ENCODE assay signal across 8 cellular contexts in the genomic region with DNA sequence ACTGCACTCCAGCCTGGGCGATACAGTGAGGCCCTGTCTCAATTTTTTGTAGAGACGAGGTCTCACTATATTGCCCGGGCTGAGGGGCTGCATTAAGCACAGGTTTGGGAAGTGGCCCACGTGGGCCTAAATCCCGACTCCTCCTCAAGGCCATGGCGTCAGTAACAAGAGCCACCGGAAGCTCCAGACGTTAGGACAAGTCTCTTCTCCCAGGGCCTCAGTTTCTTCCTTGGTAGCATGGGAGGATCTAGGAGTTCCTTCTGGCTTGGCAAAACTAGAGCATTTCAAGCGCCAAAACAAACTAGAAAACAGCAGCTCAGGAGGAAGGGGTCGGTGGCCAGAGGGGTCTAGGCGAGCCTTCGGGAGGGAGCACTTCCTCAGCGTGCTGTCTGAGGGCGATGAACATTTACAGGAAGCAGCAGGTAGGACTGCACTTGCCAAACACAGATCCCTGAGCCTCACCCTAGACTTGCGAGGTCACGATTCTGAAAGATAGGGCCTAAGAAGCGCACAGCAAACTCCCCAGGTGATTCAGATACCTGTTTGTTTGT. TPM values are rescaled to one million over a fixed set of nuclear protein-coding genes. Genes with fewer than 3 reads are reported as not detected.
DNase-seq lines count a peak whose midpoint lies in the region; ATAC-seq and TF ChIP-seq lines count a peak whose summit lies in the region.

No MANE protein-coding gene starts in this region.

- peak overlapping the region; percentile 89 for H3K9ac ChIP-seq in mucosa of stomach (ENCODE audit: low read length)

- H3K4me1 Mint-ChIP-seq in CD4-positive, CD25-positive, alpha-beta regulatory T cell: peaks cover 14 to 64% (median 37%) of the 10 kb centered on the region in 4 donors

- peak overlapping the region; percentile 97 to 100 (median 99) for H3K27ac Mint-ChIP-seq in CD4-positive, CD25-positive, alpha-beta regulatory T cell

- no peaks in the 10 kb centered on the region for H3K9me3 ChIP-seq in CD4-positive, CD25-positive, alpha-beta regulatory T cell (ENCODE audit: control insufficient read depth in 2 of 2, low read length in 2 of 2)
- no peaks in the 10 kb centered on the region for H3K9me3 ChIP-seq in mucosa of stomach (ENCODE audit: control insufficient read depth, low read length)

- peak overlapping the region; percentile 97 to 99 (median 98) for H3K4me3 Mint-ChIP-seq in CD4-positive, CD25-positive, alpha-beta regulatory T cell

- H3K4me3 ChIP-seq in CD4-positive, CD25-positive, alpha-beta regulatory T cell (ENCODE audit: low read depth, low read length): peak overlapping the region; percentile 96
- peak overlapping the region; percentile 75 for H3K4me3 ChIP-seq in choroid plexus epithelial cell (ENCODE audit: low read depth, low read length)
- H3K4me3 ChIP-seq in mucosa of stomach (ENCODE audit: low read length): peak overlapping the region; percentile 94

- DNase-seq in CD4-positive, CD25-positive, alpha-beta regulatory T cell: peak in 1 of 3 donors; percentile 60
- DNase-seq in NCI-H2227 (lab: John Stamatoyannopoulos, UW; ENCODE audit: unreplicated experiment) (peak; percentile 32), choroid plexus epithelial cell (ENCODE audit: low read depth) (no peak), mesenteric fat pad (ENCODE audit: low spot score) (no peak), occipital lobe (lab: John Stamatoyannopoulos, UW) (no peak), NCI-H345 treated with DMSO at 0.1 percent for 48 hours (lab: John Stamatoyannopoulos, UW; ENCODE audit: unreplicated experiment) (no peak)

- TF ChIP-seq CTCF in choroid plexus epithelial cell (conservative IDR thresholded peaks at IDR 0.05; ENCODE audit: low read depth, low read length): no peak

- H3K27ac ChIP-seq in CD4-positive, CD25-positive, alpha-beta regulatory T cell (ENCODE audit: insufficient read depth, low read length, poor library complexity, severe bottlenecking): peak overlapping the region; percentile 92

- H3K4me1 ChIP-seq in CD4-positive, CD25-positive, alpha-beta regulatory T cell (ENCODE audit: control insufficient read depth, insufficient read depth, low read length, poor library complexity, severe bottlenecking): peaks cover 24% of the 10 kb centered on the region
- peaks cover 15% of the 10 kb centered on the region for H3K4me1 ChIP-seq in mucosa of stomach (ENCODE audit: control insufficient read depth, insufficient read depth, low read length)

- peak; percentile 33 to 39 for ATAC-seq in CD4-positive, CD25-positive, alpha-beta regulatory T cell (ENCODE audit: low read depth in 2 of 2)
- ATAC-seq in GM21423 (IDR thresholded peaks at IDR 0.05; ENCODE audit: unreplicated experiment): peak; percentile 10

- no peaks in the 10 kb centered on the region for H3K9me3 Mint-ChIP-seq in CD4-positive, CD25-positive, alpha-beta regulatory T cell

- no peaks in the 10 kb centered on the region for H3K27me3 ChIP-seq in CD4-positive, CD25-positive, alpha-beta regulatory T cell (ENCODE audit: control insufficient read depth, insufficient read depth, low read length)
- H3K27me3 ChIP-seq in mucosa of stomach (ENCODE audit: control insufficient read depth, insufficient read depth, low read length): no peaks in the 10 kb centered on the region

- H3K36me3 Mint-ChIP-seq in CD4-positive, CD25-positive, alpha-beta regulatory T cell: peaks cover 43% of the 10 kb centered on the region

- H3K27me3 Mint-ChIP-seq in CD4-positive, CD25-positive, alpha-beta regulatory T cell: peaks cover 5% of the 10 kb centered on the region

- H3K36me3 ChIP-seq in CD4-positive, CD25-positive, alpha-beta regulatory T cell (ENCODE audit: control insufficient read depth, insufficient read depth, low read length): peaks cover 74% of the 10 kb centered on the region
- peaks cover 18% of the 10 kb centered on the region for H3K36me3 ChIP-seq in mucosa of stomach (ENCODE audit: control insufficient read depth, insufficient read depth, low read length)

RNA-seq across cellular contexts. Expression of gene SNAPC5, which starts 0.5 kb away (rescaled TPM):
- 25.6 TPM for total RNA-seq in CD4-positive, CD25-positive, alpha-beta regulatory T cell
- 10 to 100 TPM; 58.5 to 80.9 (median 72.3) TPM for polyA plus RNA-seq in CD4-positive, CD25-positive, alpha-beta regulatory T cell
- total RNA-seq in mesenteric fat pad: 18.4 TPM
- total RNA-seq in occipital lobe: 10.1 TPM

RNA-seq across cellular contexts. Expression of gene RPL4, which starts 7.6 kb away (rescaled TPM):
- total RNA-seq in CD4-positive, CD25-positive, alpha-beta regulatory T cell: 2,089 TPM
- 1,000 to 10,000 TPM in 2 of 4 donors, 100 to 1,000 TPM in 2; 831 to 1,327 (median 1,144) TPM for polyA plus RNA-seq in CD4-positive, CD25-positive, alpha-beta regulatory T cell
- 1,807 TPM for total RNA-seq in mesenteric fat pad
- 2,913 TPM for total RNA-seq in occipital lobe

RNA-seq across cellular contexts. Expression of gene ZWILCH, which starts 8.1 kb away (rescaled TPM):
- 15.1 TPM for total RNA-seq in CD4-positive, CD25-positive, alpha-beta regulatory T cell
- 10 to 100 TPM; 10.3 to 15.7 (median 11.5) TPM for polyA plus RNA-seq in CD4-positive, CD25-positive, alpha-beta regulatory T cell
- total RNA-seq in mesenteric fat pad (4.4 TPM), occipital lobe (43.0 TPM)
